17 cellular contexts compared by ENCODE assay signal in the genomic region with DNA sequence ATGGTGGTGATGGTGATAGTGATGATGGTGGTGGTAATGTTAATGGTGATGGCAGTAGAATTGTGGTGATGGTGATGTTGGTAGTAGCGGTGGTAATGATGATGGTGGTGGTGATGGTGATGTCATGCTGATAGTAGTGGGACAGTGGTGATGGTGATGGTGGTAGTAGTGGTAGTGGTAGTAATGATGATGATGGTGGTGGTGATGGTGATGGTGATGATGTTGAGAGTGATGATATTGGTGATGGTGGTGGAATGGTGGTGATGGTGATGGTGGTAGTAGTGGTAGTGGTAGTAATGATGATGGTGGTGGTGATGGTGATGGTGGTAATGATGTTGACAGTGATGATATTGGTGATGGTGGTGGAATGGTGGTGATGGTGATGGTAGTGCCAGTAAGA.
DNase-seq lines count a peak whose midpoint lies in the region; ATAC-seq, FAIRE-seq and TF ChIP-seq lines count a peak whose summit lies in the region.
"Had no signal": no experiment of that assay in that cellular context is flagged by ENCODE, and none has a peak within 500 bp of the region (broad histone marks: within the 10 kb centered on the region; RNA-seq: fewer than 3 reads in every experiment).

No MANE protein-coding gene starts in this region.

- H3K4me1 ChIP-seq in K562 (replicated peaks in 1 of 2; ENCODE audit: control insufficient read depth in 2 of 2, insufficient read depth in 2 of 2, low read length in 2 of 2) = no peaks in the 10 kb centered on the region
- H3K4me1 ChIP-seq: BLaER1 treated with 17β-estradiol and CSF1 and Interleukin-3, amounts not matched to agents 10 nM and 100 nM; HAP-1 had no signal

- no peaks in the 10 kb centered on the region for H4K20me1 ChIP-seq in K562 (replicated peaks; ENCODE audit: control insufficient read depth, insufficient read depth, low read length)
- H4K20me1 ChIP-seq: BLaER1 treated with 17β-estradiol and CSF1 and Interleukin-3, amounts not matched to agents 10 nM and 100 nM had no signal

- peaks cover under 1% of the 10 kb centered on the region for H3K27me3 Mint-ChIP-seq in stimulated activated naive CD8-positive, alpha-beta T cell treated with anti-CD3 and anti-CD28 coated beads, Interleukin-15, amount 100 ng/mL, for 72 hours
- H3K27me3 Mint-ChIP-seq: IgD-negative memory B cell had no signal

- in situ Hi-C loops in K562 (cut with MboI) = no loop called here

- no peak overlapping the region for H3K27ac Mint-ChIP-seq in stimulated activated naive CD8-positive, alpha-beta T cell treated with anti-CD3 and anti-CD28 coated beads, Interleukin-15, amount 100 ng/mL, for 72 hours
- H3K27ac Mint-ChIP-seq: CD4-positive, alpha-beta T cell; HFFc6; IgD-negative memory B cell had no signal

- TF ChIP-seq POLR2A in K562 (conservative IDR thresholded peaks at IDR 0.05) = no peak

- FAIRE-seq in K562 (lab: Jason Lieb, UNC) = peak; percentile 69
- FAIRE-seq: GM19239 had no signal

- intact Hi-C loops in K562 (cut with micrococcal nuclease) (loop anchor here (1.0 to 2.0 kb wide), 2 partner anchors 79 to 672 kb away; no protein-coding TSS in a partner anchor), head of caudate nucleus (cut with DNase I) (no loop called here)

- WGBS in K562 (ENCODE audit: insufficient coverage, low coverage, missing lambda C conversion rate) = 0% methylated on average over 1 of the region's 1 CpG

- H3K4me1 Mint-ChIP-seq in stimulated activated naive CD8-positive, alpha-beta T cell treated with anti-CD3 and anti-CD28 coated beads, Interleukin-15, amount 100 ng/mL, for 72 hours = no peaks in the 10 kb centered on the region
- H3K4me1 Mint-ChIP-seq: IgD-negative memory B cell had no signal

- no peak overlapping the region for H2AFZ ChIP-seq in K562 (ENCODE audit: low read depth, low read length)

- H3K4me3 ChIP-seq in K562 = no peak overlapping the region
- H3K4me3 ChIP-seq: BLaER1 treated with 17β-estradiol and CSF1 and Interleukin-3, amounts not matched to agents 10 nM and 100 nM; HAP-1 had no signal

- peak; percentile 45 for ATAC-seq in stimulated activated naive CD8-positive, alpha-beta T cell treated with anti-CD3 and anti-CD28 coated beads, Interleukin-15, amount 100 ng/mL, for 72 hours
- ATAC-seq in stimulated activated naive CD8-positive, alpha-beta T cell treated with anti-CD3 and anti-CD28 coated beads, Interleukin-15, Interleukin-2, amounts not matched to agents 100 U/mL and 50 U/mL, for 24 hours = no peak
- ATAC-seq in K562 = no peak

- no peak for TF ChIP-seq CTCF in K562 (IDR thresholded peaks at IDR 0.05 in 2 of 3, conservative IDR thresholded peaks at IDR 0.05 in 1 of 3; ENCODE audit: insufficient read depth in 2 of 3, low read depth in 1 of 3, low read length in 3 of 3)

- POLR2A ChIA-PET in K562 (lab: Yijun Ruan, JAX) = no interaction called here

- no peaks in the 10 kb centered on the region for H3K36me3 ChIP-seq in K562 (ENCODE audit: control insufficient read depth, insufficient read depth, low read length)
- H3K36me3 ChIP-seq: BLaER1 treated with 17β-estradiol and CSF1 and Interleukin-3, amounts not matched to agents 10 nM and 100 nM; HAP-1 had no signal

- no peaks in the 10 kb centered on the region for H3K9me3 Mint-ChIP-seq in stimulated activated naive CD8-positive, alpha-beta T cell treated with anti-CD3 and anti-CD28 coated beads, Interleukin-15, amount 100 ng/mL, for 72 hours
- H3K9me3 Mint-ChIP-seq: CD4-positive, alpha-beta T cell; HFFc6 had no signal

- no peak overlapping the region for H3K27ac ChIP-seq in K562 (ENCODE audit: extremely low read depth, low read depth, low read length)
- H3K27ac ChIP-seq: BLaER1 treated with 17β-estradiol and CSF1 and Interleukin-3, amounts not matched to agents 10 nM and 100 nM; HL-60 had no signal

- H3K4me3 Mint-ChIP-seq in stimulated activated naive CD8-positive, alpha-beta T cell treated with anti-CD3 and anti-CD28 coated beads, Interleukin-15, amount 100 ng/mL, for 72 hours = no peak overlapping the region
- H3K4me3 Mint-ChIP-seq: CD4-positive, alpha-beta T cell; HFFc6; IgD-negative memory B cell had no signal

- no peak for TF ChIP-seq RAD21 in K562 (CRISPR knock-in tag; conservative IDR thresholded peaks at IDR 0.05 in 1 of 2, IDR thresholded peaks at IDR 0.05 in 1 of 2)

- BruUV-seq in K562 (replicated peaks; lab: Mats Ljungman, UMichigan) = no TSS peak

- no peak for DNase-seq in stimulated activated naive CD8-positive, alpha-beta T cell treated with anti-CD3 and anti-CD28 coated beads, Interleukin-15, amount 100 ng/mL, for 72 hours
- no peak for DNase-seq in stimulated activated naive CD8-positive, alpha-beta T cell treated with anti-CD3 and anti-CD28 coated beads, Interleukin-15, Interleukin-2, amounts not matched to agents 100 U/mL and 50 U/mL, for 24 hours
- DNase-seq in K562 (ENCODE audit: extremely low read depth in 1 of 4, low spot score in 3 of 4) = no peak
- DNase-seq in islet precursor cell = peak; percentile 12
- DNase-seq in head of caudate nucleus = no peak
- DNase-seq in stimulated activated CD4-positive, alpha-beta T cell treated with anti-CD3 and anti-CD28 coated beads, Interleukin-4, amount 100 ng/mL, for 24 hours = no peak
- DNase-seq in stimulated activated CD4-positive, alpha-beta T cell treated with anti-CD3 and anti-CD28 coated beads, Interleukin-15, amount 100 ng/mL, for 24 hours = no peak
- DNase-seq: ACHN; CD4-positive, alpha-beta T cell; DMS79; GOT3; HFFc6 had no signal

- H3K4me2 ChIP-seq in K562 (ENCODE audit: insufficient read depth, low read length) = no peak overlapping the region
- H3K4me2 ChIP-seq: BLaER1 treated with 17β-estradiol and CSF1 and Interleukin-3, amounts not matched to agents 10 nM and 100 nM had no signal

- no peaks in the 10 kb centered on the region for H3K9me1 ChIP-seq in K562 (ENCODE audit: control insufficient read depth, insufficient read depth, low read length)

- peaks cover 2 to 10% of the 10 kb centered on the region in 2 experiments; a peak in 3 of 5 replicates for H3K27me3 ChIP-seq in K562 (ENCODE audit: control insufficient read depth in 2 of 2, insufficient read depth in 2 of 2, low read length in 2 of 2)
- H3K27me3 ChIP-seq: BLaER1 treated with 17β-estradiol and CSF1 and Interleukin-3, amounts not matched to agents 10 nM and 100 nM had no signal

- CTCF ChIA-PET in K562 (lab: Yijun Ruan, JAX; ENCODE audit: low intra/inter-chr PET ratio) = interaction anchor here (2.3 kb wide), 1 partner anchor 15 kb away, joined by 9 read pairs; no protein-coding TSS in a partner anchor

- no peaks in the 10 kb centered on the region for H3K9me3 ChIP-seq in K562 (replicated peaks; ENCODE audit: control insufficient read depth, insufficient read depth, low read depth, low read length)
- H3K9me3 ChIP-seq: HAP-1 had no signal

- H3K9ac ChIP-seq in K562 (ENCODE audit: insufficient read depth in 1 of 2, low read depth in 2 of 2, low read length in 2 of 2) = no peak overlapping the region
- H3K9ac ChIP-seq: BLaER1 treated with 17β-estradiol and CSF1 and Interleukin-3, amounts not matched to agents 10 nM and 100 nM had no signal

- H3K79me2 ChIP-seq in K562 (ENCODE audit: control insufficient read depth, insufficient read depth, low read length) = no peaks in the 10 kb centered on the region

- no peak for TF ChIP-seq EP300 in K562 (IDR thresholded peaks at IDR 0.05; ENCODE audit: low read length)

TF ChIP-seq in K562, 482 proteins besides CTCF, POLR2A, EP300 and RAD21:
- TF ChIP-seq, protein P1, sequence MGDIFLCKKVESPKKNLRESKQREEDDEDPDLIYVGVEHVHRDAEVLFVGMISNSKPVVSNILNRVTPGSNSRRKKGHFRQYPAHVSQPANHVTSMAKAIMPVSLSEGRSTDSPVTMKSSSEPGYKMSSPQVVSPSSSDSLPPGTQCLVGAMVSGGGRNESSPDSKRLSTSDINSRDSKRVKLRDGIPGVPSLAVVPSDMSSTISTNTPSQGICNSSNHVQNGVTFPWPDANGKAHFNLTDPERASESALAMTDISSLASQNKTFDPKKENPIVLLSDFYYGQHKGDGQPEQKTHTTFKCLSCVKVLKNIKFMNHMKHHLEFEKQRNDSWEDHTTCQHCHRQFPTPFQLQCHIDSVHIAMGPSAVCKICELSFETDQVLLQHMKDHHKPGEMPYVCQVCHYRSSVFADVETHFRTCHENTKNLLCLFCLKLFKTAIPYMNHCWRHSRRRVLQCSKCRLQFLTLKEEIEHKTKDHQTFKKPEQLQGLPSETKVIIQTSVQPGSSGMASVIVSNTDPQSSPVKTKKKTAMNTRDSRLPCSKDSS (IDR thresholded peaks at IDR 0.05; ENCODE audit: low read depth, partially characterized antibody) = no peak
- 0 out of 2 replicates have a peak, but pooled peaks have one; percentile 8 for TF ChIP-seq TSC22D4 (tag; IDR thresholded peaks at IDR 0.05)
